ENCODE assay signal across 2 cellular contexts in the genomic region with DNA sequence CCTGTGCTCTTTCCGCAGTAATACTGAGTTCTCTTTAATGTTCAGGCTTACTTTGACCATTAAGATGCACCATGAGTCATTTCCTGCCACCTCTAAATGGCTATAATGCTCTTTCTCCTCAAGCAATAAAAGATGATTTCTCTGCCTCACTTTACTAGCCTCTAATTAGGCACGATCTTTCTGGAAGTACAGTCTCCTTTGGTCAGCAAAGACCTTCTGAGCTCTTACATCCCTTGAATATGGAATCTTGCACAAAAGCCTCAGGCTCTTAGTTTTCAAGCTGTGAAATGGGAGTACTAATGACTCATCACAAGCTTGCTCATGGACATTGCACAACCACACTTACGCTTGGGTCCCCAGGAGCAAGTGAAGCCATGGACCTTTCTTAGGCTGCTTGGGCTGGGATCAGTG.
TF ChIP-seq lines count a peak whose summit lies in the region.

No MANE protein-coding gene starts in this region.

TF ChIP-seq in HCT116, 20 proteins besides CTCF, POLR2A, EP300 and RAD21 (continued from another document):
- TF ChIP-seq ATF3 (IDR thresholded peaks at IDR 0.05) (no peak), SP1 (IDR thresholded peaks at IDR 0.05; ENCODE audit: low read depth) (peak; percentile 50), FOSL1 (IDR thresholded peaks at IDR 0.05; ENCODE audit: low read depth) (peak; percentile 89), EGR1 (IDR thresholded peaks at IDR 0.05; ENCODE audit: low read depth) (no peak), JUND (IDR thresholded peaks at IDR 0.05) (peak; percentile 75), ZBTB33 (IDR thresholded peaks at IDR 0.05; ENCODE audit: extremely low read depth, insufficient replicate concordance, low read length) (no peak), YY1 (IDR thresholded peaks at IDR 0.05; ENCODE audit: extremely low read depth, insufficient replicate concordance, low read depth, low read length) (no peak), SIN3A (IDR thresholded peaks at IDR 0.05; ENCODE audit: low read depth) (no peak)

TF ChIP-seq in WTC11, 78 proteins besides CTCF, POLR2A, EP300 and RAD21 (continued from another document):
- TF ChIP-seq ZBTB43 (CRISPR knock-in tag; IDR thresholded peaks at IDR 0.05) (no peak), ATF2 (CRISPR knock-in tag; IDR thresholded peaks at IDR 0.05; ENCODE audit: borderline replicate concordance, low read depth) (no peak), GABPB1 (CRISPR knock-in tag; IDR thresholded peaks at IDR 0.05) (no peak), STAT6 (CRISPR knock-in tag; conservative IDR thresholded peaks at IDR 0.05; ENCODE audit: low read depth) (no peak), FOXP4 (CRISPR knock-in tag; IDR thresholded peaks at IDR 0.05) (no peak), NFE2L1 (CRISPR knock-in tag; IDR thresholded peaks at IDR 0.05) (no peak), ATF3 (CRISPR knock-in tag; conservative IDR thresholded peaks at IDR 0.05) (no peak), TEAD4 (CRISPR knock-in tag; IDR thresholded peaks at IDR 0.05) (no peak), TCF7 (CRISPR knock-in tag; IDR thresholded peaks at IDR 0.05; ENCODE audit: low read depth) (no peak), JUN (CRISPR knock-in tag; IDR thresholded peaks at IDR 0.05) (no peak), ETV6 (CRISPR knock-in tag; IDR thresholded peaks at IDR 0.05) (no peak), ZNF423 (CRISPR knock-in tag; IDR thresholded peaks at IDR 0.05) (no peak)
- TF ChIP-seq, protein P1, sequence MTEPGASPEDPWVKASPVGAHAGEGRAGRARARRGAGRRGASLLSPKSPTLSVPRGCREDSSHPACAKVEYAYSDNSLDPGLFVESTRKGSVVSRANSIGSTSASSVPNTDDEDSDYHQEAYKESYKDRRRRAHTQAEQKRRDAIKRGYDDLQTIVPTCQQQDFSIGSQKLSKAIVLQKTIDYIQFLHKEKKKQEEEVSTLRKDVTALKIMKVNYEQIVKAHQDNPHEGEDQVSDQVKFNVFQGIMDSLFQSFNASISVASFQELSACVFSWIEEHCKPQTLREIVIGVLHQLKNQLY (CRISPR knock-in tag; IDR thresholded peaks at IDR 0.05): no peak
- TF ChIP-seq, protein P2, sequence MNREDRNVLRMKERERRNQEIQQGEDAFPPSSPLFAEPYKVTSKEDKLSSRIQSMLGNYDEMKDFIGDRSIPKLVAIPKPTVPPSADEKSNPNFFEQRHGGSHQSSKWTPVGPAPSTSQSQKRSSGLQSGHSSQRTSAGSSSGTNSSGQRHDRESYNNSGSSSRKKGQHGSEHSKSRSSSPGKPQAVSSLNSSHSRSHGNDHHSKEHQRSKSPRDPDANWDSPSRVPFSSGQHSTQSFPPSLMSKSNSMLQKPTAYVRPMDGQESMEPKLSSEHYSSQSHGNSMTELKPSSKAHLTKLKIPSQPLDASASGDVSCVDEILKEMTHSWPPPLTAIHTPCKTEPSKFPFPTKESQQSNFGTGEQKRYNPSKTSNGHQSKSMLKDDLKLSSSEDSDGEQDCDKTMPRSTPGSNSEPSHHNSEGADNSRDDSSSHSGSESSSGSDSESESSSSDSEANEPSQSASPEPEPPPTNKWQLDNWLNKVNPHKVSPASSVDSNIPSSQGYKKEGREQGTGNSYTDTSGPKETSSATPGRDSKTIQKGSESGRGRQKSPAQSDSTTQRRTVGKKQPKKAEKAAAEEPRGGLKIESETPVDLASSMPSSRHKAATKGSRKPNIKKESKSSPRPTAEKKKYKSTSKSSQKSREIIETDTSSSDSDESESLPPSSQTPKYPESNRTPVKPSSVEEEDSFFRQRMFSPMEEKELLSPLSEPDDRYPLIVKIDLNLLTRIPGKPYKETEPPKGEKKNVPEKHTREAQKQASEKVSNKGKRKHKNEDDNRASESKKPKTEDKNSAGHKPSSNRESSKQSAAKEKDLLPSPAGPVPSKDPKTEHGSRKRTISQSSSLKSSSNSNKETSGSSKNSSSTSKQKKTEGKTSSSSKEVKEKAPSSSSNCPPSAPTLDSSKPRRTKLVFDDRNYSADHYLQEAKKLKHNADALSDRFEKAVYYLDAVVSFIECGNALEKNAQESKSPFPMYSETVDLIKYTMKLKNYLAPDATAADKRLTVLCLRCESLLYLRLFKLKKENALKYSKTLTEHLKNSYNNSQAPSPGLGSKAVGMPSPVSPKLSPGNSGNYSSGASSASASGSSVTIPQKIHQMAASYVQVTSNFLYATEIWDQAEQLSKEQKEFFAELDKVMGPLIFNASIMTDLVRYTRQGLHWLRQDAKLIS (CRISPR knock-in tag; IDR thresholded peaks at IDR 0.05; ENCODE audit: borderline replicate concordance): no peak
- TF ChIP-seq, protein P3, sequence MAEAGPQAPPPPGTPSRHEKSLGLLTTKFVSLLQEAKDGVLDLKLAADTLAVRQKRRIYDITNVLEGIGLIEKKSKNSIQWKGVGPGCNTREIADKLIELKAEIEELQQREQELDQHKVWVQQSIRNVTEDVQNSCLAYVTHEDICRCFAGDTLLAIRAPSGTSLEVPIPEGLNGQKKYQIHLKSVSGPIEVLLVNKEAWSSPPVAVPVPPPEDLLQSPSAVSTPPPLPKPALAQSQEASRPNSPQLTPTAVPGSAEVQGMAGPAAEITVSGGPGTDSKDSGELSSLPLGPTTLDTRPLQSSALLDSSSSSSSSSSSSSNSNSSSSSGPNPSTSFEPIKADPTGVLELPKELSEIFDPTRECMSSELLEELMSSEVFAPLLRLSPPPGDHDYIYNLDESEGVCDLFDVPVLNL (CRISPR knock-in tag; IDR thresholded peaks at IDR 0.05; ENCODE audit: borderline replicate concordance, low read depth): no peak
- TF ChIP-seq, protein P4, sequence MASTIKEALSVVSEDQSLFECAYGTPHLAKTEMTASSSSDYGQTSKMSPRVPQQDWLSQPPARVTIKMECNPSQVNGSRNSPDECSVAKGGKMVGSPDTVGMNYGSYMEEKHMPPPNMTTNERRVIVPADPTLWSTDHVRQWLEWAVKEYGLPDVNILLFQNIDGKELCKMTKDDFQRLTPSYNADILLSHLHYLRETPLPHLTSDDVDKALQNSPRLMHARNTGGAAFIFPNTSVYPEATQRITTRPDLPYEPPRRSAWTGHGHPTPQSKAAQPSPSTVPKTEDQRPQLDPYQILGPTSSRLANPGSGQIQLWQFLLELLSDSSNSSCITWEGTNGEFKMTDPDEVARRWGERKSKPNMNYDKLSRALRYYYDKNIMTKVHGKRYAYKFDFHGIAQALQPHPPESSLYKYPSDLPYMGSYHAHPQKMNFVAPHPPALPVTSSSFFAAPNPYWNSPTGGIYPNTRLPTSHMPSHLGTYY (CRISPR knock-in tag; IDR thresholded peaks at IDR 0.05): no peak
